Comparison of ENCODE assay signal across 9 cellular contexts in the genomic region with DNA sequence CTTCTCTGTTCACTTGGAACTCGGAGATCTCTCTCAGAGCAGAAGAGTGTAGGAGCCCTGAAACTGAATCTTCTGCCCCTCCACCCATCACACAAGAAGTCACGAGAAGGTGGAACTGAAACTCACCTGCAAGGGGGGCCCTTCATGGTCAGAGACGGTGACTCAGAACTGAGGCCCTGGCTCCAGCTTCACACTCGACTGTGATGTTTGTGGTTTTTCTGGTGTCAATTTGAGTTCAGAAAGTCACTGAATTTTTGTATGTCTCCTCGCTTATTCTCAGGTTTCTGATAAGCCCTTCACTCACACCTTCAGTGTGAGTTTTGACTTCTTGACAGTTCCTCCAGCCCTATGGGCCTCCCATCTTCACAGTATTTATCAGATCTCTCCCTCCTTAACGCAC. TPM values are rescaled to one million over a fixed set of nuclear protein-coding genes. Genes with fewer than 3 reads are reported as not detected.
DNase-seq lines count a peak whose midpoint lies in the region; ATAC-seq and TF ChIP-seq lines count a peak whose summit lies in the region.
"Had no signal": no experiment of that assay in that cellular context is flagged by ENCODE, and none has a peak within 500 bp of the region (broad histone marks: within the 10 kb centered on the region; RNA-seq: fewer than 3 reads in every experiment).

No MANE protein-coding gene starts in this region.

- POLR2A ChIA-PET in activated CD4-positive, alpha-beta memory T cell treated with anti-CD3 and anti-CD28 coated beads for 36 hours (lab: Charles Lee) = no interaction called here

- CTCF ChIA-PET in activated CD4-positive, alpha-beta memory T cell treated with anti-CD3 and anti-CD28 coated beads for 36 hours (lab: Charles Lee) = interaction anchor here (1.0 to 1.6 kb wide), 3 partner anchors 12 to 50 kb away, joined by 3 to 5 read pairs (median 3); no protein-coding TSS in a partner anchor

- no peak overlapping the region for H3K9ac ChIP-seq in smooth muscle cell (ENCODE audit: low read depth)

- no peak overlapping the region for H3K27ac ChIP-seq in smooth muscle cell (ENCODE audit: low read depth)

- TF ChIP-seq CTCF in HFFc6 (IDR thresholded peaks at IDR 0.05) (no peak), smooth muscle cell (IDR thresholded peaks at IDR 0.05; ENCODE audit: borderline replicate concordance, insufficient read depth, poor library complexity, severe bottlenecking) (no peak)

- no peaks in the 10 kb centered on the region for H3F3A ChIP-seq in smooth muscle cell (ENCODE audit: low read depth)

- peaks cover 3% of the 10 kb centered on the region for H3K36me3 Mint-ChIP-seq in activated CD4-positive, alpha-beta memory T cell treated with anti-CD3 and anti-CD28 coated beads for 36 hours
- no peaks in the 10 kb centered on the region for H3K36me3 Mint-ChIP-seq in HFFc6 (ENCODE audit: low read depth)

- ATAC-seq in GM19328 (IDR thresholded peaks at IDR 0.05; ENCODE audit: unreplicated experiment) = peak; percentile 93
- peak; percentile 76 for ATAC-seq in HG03060 (IDR thresholded peaks at IDR 0.05; ENCODE audit: low read depth, unreplicated experiment)

- no peak overlapping the region for H3K4me3 ChIP-seq in smooth muscle cell

- H3K4me1 ChIP-seq in smooth muscle cell (ENCODE audit: low read depth) = no peaks in the 10 kb centered on the region

- H3K27ac Mint-ChIP-seq in activated CD4-positive, alpha-beta memory T cell treated with anti-CD3 and anti-CD28 coated beads for 36 hours = no peak overlapping the region
- no peak overlapping the region for H3K27ac Mint-ChIP-seq in HFFc6

- no peak overlapping the region for H3K4me2 ChIP-seq in smooth muscle cell

- H2AFZ ChIP-seq in smooth muscle cell (ENCODE audit: low read depth) = no peak overlapping the region

- H3K9me3 Mint-ChIP-seq in activated CD4-positive, alpha-beta memory T cell treated with anti-CD3 and anti-CD28 coated beads for 36 hours = no peaks in the 10 kb centered on the region
- peaks cover 4% of the 10 kb centered on the region for H3K9me3 Mint-ChIP-seq in HFFc6

- H3K9me3 ChIP-seq in smooth muscle cell (replicated peaks; ENCODE audit: low read depth) = no peaks in the 10 kb centered on the region

- H3K36me3 ChIP-seq in smooth muscle cell (ENCODE audit: low read depth) = no peaks in the 10 kb centered on the region

- H3K4me3 Mint-ChIP-seq in activated CD4-positive, alpha-beta memory T cell treated with anti-CD3 and anti-CD28 coated beads for 36 hours = no peak overlapping the region
- no peak overlapping the region for H3K4me3 Mint-ChIP-seq in HFFc6
- H3K4me3 Mint-ChIP-seq: CD4-positive, CD25-positive, alpha-beta regulatory T cell had no signal

- no peaks in the 10 kb centered on the region for H4K20me1 ChIP-seq in smooth muscle cell (ENCODE audit: low read depth)

- no peaks in the 10 kb centered on the region for H3K79me2 ChIP-seq in smooth muscle cell (ENCODE audit: low read depth)

- peak; percentile 22 for DNase-seq in CD1c-positive myeloid dendritic cell (ENCODE audit: extremely low spot score)
- DNase-seq in activated CD4-positive, alpha-beta memory T cell treated with anti-CD3 and anti-CD28 coated beads for 36 hours = peak; percentile 71
- DNase-seq in EL = no peak
- no peak for DNase-seq in HFFc6
- DNase-seq in smooth muscle cell (lab: John Stamatoyannopoulos, UW; ENCODE audit: unreplicated experiment) = no peak
- DNase-seq in 8988T = no peak

- 56% methylated on average over 6 of the region's 6 CpGs for whole genome bisulfite sequencing in smooth muscle cell (ENCODE audit: low lambda C conversion rate)

- intact Hi-C loops in activated CD4-positive, alpha-beta memory T cell treated with anti-CD3 and anti-CD28 coated beads for 36 hours (cut with micrococcal nuclease) = no loop called here

- peaks cover 20% of the 10 kb centered on the region for H3K4me1 Mint-ChIP-seq in activated CD4-positive, alpha-beta memory T cell treated with anti-CD3 and anti-CD28 coated beads for 36 hours (ENCODE audit: low read depth)
- H3K4me1 Mint-ChIP-seq in HFFc6 (ENCODE audit: low read depth) = no peaks in the 10 kb centered on the region

- peaks cover 25% of the 10 kb centered on the region for H3K27me3 Mint-ChIP-seq in activated CD4-positive, alpha-beta memory T cell treated with anti-CD3 and anti-CD28 coated beads for 36 hours
- H3K27me3 Mint-ChIP-seq in HFFc6 (ENCODE audit: insufficient read depth) = peaks cover 12% of the 10 kb centered on the region

- H3K27me3 ChIP-seq in smooth muscle cell (ENCODE audit: low read depth) = no peaks in the 10 kb centered on the region

RNA-seq across cellular contexts. Expression of gene SIGLEC5, which starts 23.1 kb away (rescaled TPM):
- total RNA-seq in activated CD4-positive, alpha-beta memory T cell treated with anti-CD3 and anti-CD28 coated beads for 36 hours = not detected
- not detected for total RNA-seq in HFFc6 (2021; fragmentation: NEBNext Ultra II Directional; extraction: Animal tissue kit (Norgen Biotek cat#: 25700))
- not detected in 2 replicates for total RNA-seq in smooth muscle cell
- not detected in 2 replicates for polyA plus RNA-seq in smooth muscle cell
- total RNA-seq: CD4-positive, CD25-positive, alpha-beta regulatory T cell had no signal

RNA-seq across cellular contexts. Expression of gene ZNF175, which starts 36.0 kb away (rescaled TPM):
- 1 to 10 TPM; 7.1 to 7.9 TPM for total RNA-seq in activated CD4-positive, alpha-beta memory T cell treated with anti-CD3 and anti-CD28 coated beads for 36 hours
- 10 to 100 TPM; 19.6 to 29.5 (median 21.6) TPM for total RNA-seq in HFFc6 (2021; fragmentation: NEBNext Ultra II Directional; extraction: Animal tissue kit (Norgen Biotek cat#: 25700))
- total RNA-seq in smooth muscle cell = 3.6 and 6.9 TPM in 2 replicates
- polyA plus RNA-seq in smooth muscle cell = 1.1 TPM in 2 replicates

RNA-seq across cellular contexts. Expression of gene SIGLEC14, which starts 39.5 kb away (rescaled TPM):
- not detected for total RNA-seq in activated CD4-positive, alpha-beta memory T cell treated with anti-CD3 and anti-CD28 coated beads for 36 hours
- total RNA-seq in HFFc6 (2021; fragmentation: NEBNext Ultra II Directional; extraction: Animal tissue kit (Norgen Biotek cat#: 25700)) = not detected
- total RNA-seq in smooth muscle cell = not detected in 2 replicates
- not detected in 2 replicates for polyA plus RNA-seq in smooth muscle cell
- total RNA-seq: CD4-positive, CD25-positive, alpha-beta regulatory T cell had no signal

Comparison
In these comparisons a context has a peak if more than half of its experiments do, and no peak if none do; other contexts are left out.
1. DNase-seq: peak in CD1c-positive myeloid dendritic cell (single experiment) and activated CD4-positive, alpha-beta memory T cell treated with anti-CD3 and anti-CD28 coated beads for 36 hours (single experiment); none in EL (single experiment), HFFc6 (single experiment), smooth muscle cell (single experiment) and 8988T (single experiment).